In the genomic region with DNA sequence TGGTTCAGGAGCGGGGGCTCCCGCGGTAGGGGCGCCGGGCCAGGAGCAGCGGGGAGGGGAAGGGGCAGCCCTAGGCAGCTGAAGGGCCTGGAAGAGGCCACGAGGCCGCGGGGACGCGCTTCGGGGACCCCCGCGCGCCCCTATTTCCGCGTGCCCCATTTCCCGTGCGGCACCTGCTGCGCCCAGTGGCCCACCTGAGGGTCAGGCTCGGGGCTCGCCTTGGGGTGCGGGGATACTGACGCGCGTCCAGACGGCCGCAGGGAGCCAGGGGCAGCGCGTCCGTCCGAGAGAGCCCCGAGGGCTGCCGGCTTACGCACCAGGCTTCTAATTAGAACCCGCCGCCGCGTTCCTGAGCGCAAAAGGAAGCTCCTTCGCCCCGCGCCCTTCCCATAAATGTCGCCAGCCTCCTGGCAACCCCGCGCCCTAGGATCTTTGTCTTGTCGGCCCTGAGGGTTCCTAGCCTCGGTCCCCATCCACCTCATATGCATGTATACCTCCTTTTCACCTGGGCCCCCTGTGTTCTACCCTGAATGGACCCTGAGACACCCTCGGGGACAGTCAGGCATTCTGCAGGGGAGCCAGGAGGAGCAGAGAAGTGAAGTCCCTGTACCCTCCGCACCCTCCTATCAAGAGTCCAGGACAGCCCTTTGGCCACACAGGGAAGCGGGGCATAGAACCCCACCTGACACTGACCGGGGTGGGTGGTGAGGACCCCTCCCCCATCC, we compare ENCODE assay signal across 16 cellular contexts. TPM values are rescaled to one million over a fixed set of nuclear protein-coding genes. Genes with fewer than 3 reads are reported as not detected.
DNase-seq lines count a peak whose midpoint lies in the region; ATAC-seq and TF ChIP-seq lines count a peak whose summit lies in the region.
"Had no signal": no experiment of that assay in that cellular context is flagged by ENCODE, and none has a peak within 500 bp of the region (broad histone marks: within the 10 kb centered on the region; RNA-seq: fewer than 3 reads in every experiment).

No MANE protein-coding gene starts in this region.

- no peaks in the 10 kb centered on the region for H3K9me3 Mint-ChIP-seq in endodermal cell

- H3K27me3 ChIP-seq in HUES6 (ENCODE audit: control insufficient read depth, insufficient read depth, low read length) (peaks cover 99% of the 10 kb centered on the region), endodermal cell (ENCODE audit: control insufficient read depth, insufficient read depth, low read length, poor library complexity, severe bottlenecking) (peaks cover 92% of the 10 kb centered on the region)

- DNase-seq in DMS53 (lab: John Stamatoyannopoulos, UW) (peak; percentile 47), DMS53 treated with DMSO at 0.1 percent for 48 hours (lab: John Stamatoyannopoulos, UW; ENCODE audit: unreplicated experiment) (no peak), endodermal cell (peak; percentile 78), retina (peak; percentile 37), activated gamma-delta T cell treated with Interleukin-2 at 50 U/mL for 16 hours (no peak), NCI-H1930 (lab: John Stamatoyannopoulos, UW) (no peak)
- DNase-seq: 8988T, Calu3, left ventricle myocardium superior, NCI-H2081 treated with DMSO at 0.1 percent for 48 hours had no signal

- H3K9ac ChIP-seq in HUES6 (ENCODE audit: low read length) (no peak overlapping the region), endodermal cell (ENCODE audit: extremely low read depth, low read length, poor library complexity, severe bottlenecking) (no peak overlapping the region)

- peak overlapping the region; percentile 51 for H3K4me3 Mint-ChIP-seq in endodermal cell

- peaks cover 44% of the 10 kb centered on the region for H3K4me1 ChIP-seq in HUES6 (ENCODE audit: control insufficient read depth, insufficient read depth, low read length)
- no peaks in the 10 kb centered on the region for H3K4me1 ChIP-seq in endodermal cell (ENCODE audit: control insufficient read depth, insufficient read depth, low read length)
- H3K4me1 ChIP-seq: HAP-1 had no signal

- no peaks in the 10 kb centered on the region for H3K36me3 Mint-ChIP-seq in endodermal cell (ENCODE audit: low read depth)

- no peak for ATAC-seq in GM21717 (IDR thresholded peaks at IDR 0.05; ENCODE audit: unreplicated experiment)
- ATAC-seq: K562, left ventricle myocardium superior had no signal

- no peaks in the 10 kb centered on the region for H3K9me3 ChIP-seq in HUES6 (ENCODE audit: control insufficient read depth, insufficient read depth, low read depth, low read length)
- H3K9me3 ChIP-seq in endodermal cell (ENCODE audit: control insufficient read depth, low read length) = no peaks in the 10 kb centered on the region
- H3K9me3 ChIP-seq: HAP-1 had no signal

- H3K27ac ChIP-seq in HUES6 (ENCODE audit: low read depth, low read length) (no peak overlapping the region), endodermal cell (ENCODE audit: low read depth, low read length) (no peak overlapping the region)

- H3K27ac Mint-ChIP-seq in endodermal cell = no peak overlapping the region

- H3K36me3 ChIP-seq in HUES6 (ENCODE audit: control insufficient read depth, insufficient read depth, low read length) (no peaks in the 10 kb centered on the region), endodermal cell (ENCODE audit: control insufficient read depth, insufficient read depth, low read length) (no peaks in the 10 kb centered on the region)
- H3K36me3 ChIP-seq: HAP-1 had no signal

- 6 to 9% methylated on average over 30 to 52 of the region's 52 CpGs for WGBS in endodermal cell (ENCODE audit: insufficient coverage in 1 of 2, insufficient read length in 1 of 2), 2 experiments

- peaks cover 95% of the 10 kb centered on the region for H3K27me3 Mint-ChIP-seq in endodermal cell (ENCODE audit: insufficient read depth)

- peaks cover 12% of the 10 kb centered on the region for H3K4me1 Mint-ChIP-seq in endodermal cell

- peak overlapping the region; percentile 45 for H3K4me3 ChIP-seq in HUES6 (ENCODE audit: low read depth, low read length)
- H3K4me3 ChIP-seq in endodermal cell (ENCODE audit: low read length) = no peak overlapping the region
- H3K4me3 ChIP-seq: HAP-1, K562 had no signal

- TF ChIP-seq CTCF in endodermal cell (conservative IDR thresholded peaks at IDR 0.05) = no peak

RNA-seq across cellular contexts. Expression of a gene that starts 1.8 kb away (rescaled TPM):
- under 1 TPM; 0.11 to 0.46 TPM for total RNA-seq in endodermal cell
- 40.2 TPM for polyA plus RNA-seq in endodermal cell (2013, experiment 1 of 2)
- 36.6 TPM for polyA plus RNA-seq in endodermal cell (2013, experiment 2 of 2)
- total RNA-seq: activated CD8-positive, alpha-beta memory T cell treated with anti-CD3 and anti-CD28 coated beads for 36 hours; aorta; Calu3; K562; left ventricle myocardium superior had no signal
- polyA plus RNA-seq: aorta, K562 had no signal

Comparison
In these comparisons a context has a peak if more than half of its experiments do, and no peak if none do; other contexts are left out.
1. DNase-seq: peak in DMS53 (single experiment), endodermal cell (single experiment) and retina (single experiment); none in DMS53 treated with DMSO at 0.1 percent for 48 hours (single experiment), activated gamma-delta T cell treated with Interleukin-2 at 50 U/mL for 16 hours (single experiment) and NCI-H1930 (0 of 2).